ENCODE assay signal across 8 cellular contexts in the genomic region with DNA sequence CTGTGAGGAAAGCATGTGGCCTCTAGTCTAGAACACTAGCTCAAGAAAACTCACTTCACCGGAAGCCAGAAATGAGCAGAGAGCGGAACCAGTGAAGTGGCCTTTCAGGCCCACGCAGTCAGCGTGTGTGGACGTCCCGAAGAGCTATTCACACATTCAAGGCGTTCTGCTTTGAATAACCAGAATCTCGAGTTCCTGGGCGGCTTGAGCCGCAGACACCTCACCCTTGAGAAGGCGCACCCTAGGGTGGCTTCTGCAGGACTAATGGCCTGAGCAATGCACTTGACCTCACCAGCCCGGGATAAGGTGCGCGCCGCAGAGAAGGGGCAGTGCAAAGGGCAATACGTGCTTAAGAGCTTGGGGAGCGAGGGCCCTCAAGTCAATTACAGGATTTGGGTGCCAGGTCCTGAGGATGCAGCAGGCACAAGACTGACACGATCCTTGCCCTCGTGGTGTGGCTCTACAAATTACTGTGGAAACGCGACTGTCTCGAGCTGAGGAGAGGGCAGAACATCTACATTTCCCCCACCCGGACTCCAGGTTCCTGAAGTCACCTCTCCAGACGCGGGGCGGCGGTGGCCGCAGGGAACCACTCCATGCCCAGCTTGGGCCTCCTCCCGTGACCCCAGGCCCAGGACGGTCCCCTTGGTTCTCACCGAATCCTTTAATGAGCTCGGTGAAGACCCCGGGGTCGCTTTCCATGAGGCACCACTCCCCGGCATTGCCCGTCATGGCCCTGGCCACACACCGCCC. TPM values are rescaled to one million over a fixed set of nuclear protein-coding genes. Genes with fewer than 3 reads are reported as not detected.
DNase-seq lines count a peak whose midpoint lies in the region; ATAC-seq and TF ChIP-seq lines count a peak whose summit lies in the region.

No MANE protein-coding gene starts in this region.

- peaks cover 24% of the 10 kb centered on the region for H3K36me3 Mint-ChIP-seq in activated CD4-positive, alpha-beta T cell treated with anti-CD3 and anti-CD28 coated beads, Interleukin-2, amount 10 ng/mL, durations not matched to agents 7 days and 5 days (ENCODE audit: low read depth)

- H3K36me3 ChIP-seq in ectodermal cell (ENCODE audit: control insufficient read depth, insufficient read depth, low read length): no peaks in the 10 kb centered on the region

- DNase-seq in NCI-H446 (lab: John Stamatoyannopoulos, UW): peak; percentile 26 to 56
- peak; percentile 63 for DNase-seq in activated CD4-positive, alpha-beta T cell treated with anti-CD3 and anti-CD28 coated beads, Interleukin-2, amount 10 ng/mL, durations not matched to agents 7 days and 5 days
- peak; percentile 34 for DNase-seq in stimulated activated CD8-positive, alpha-beta memory T cell treated with anti-CD3 and anti-CD28 coated beads, Interleukin-7, amount 100 ng/mL, for 24 hours (ENCODE audit: low read depth)

- H3K27me3 ChIP-seq in ectodermal cell (ENCODE audit: control insufficient read depth, insufficient read depth, low read length, poor library complexity, severe bottlenecking) (no peaks in the 10 kb centered on the region), mononuclear cell (ENCODE audit: insufficient read depth, low read length) (no peaks in the 10 kb centered on the region)

- H3K27ac Mint-ChIP-seq in activated CD4-positive, alpha-beta T cell treated with anti-CD3 and anti-CD28 coated beads, Interleukin-2, amount 10 ng/mL, durations not matched to agents 7 days and 5 days: peak overlapping the region; percentile 100

- ATAC-seq in GM18502 (IDR thresholded peaks at IDR 0.05; ENCODE audit: poor library complexity, unreplicated experiment) (peak; percentile 47), HG02938 (IDR thresholded peaks at IDR 0.05; ENCODE audit: unreplicated experiment) (peak; percentile 46)

- peaks cover 56% of the 10 kb centered on the region for H3K4me1 Mint-ChIP-seq in activated CD4-positive, alpha-beta T cell treated with anti-CD3 and anti-CD28 coated beads, Interleukin-2, amount 10 ng/mL, durations not matched to agents 7 days and 5 days

- no peaks in the 10 kb centered on the region for H3K27me3 Mint-ChIP-seq in activated CD4-positive, alpha-beta T cell treated with anti-CD3 and anti-CD28 coated beads, Interleukin-2, amount 10 ng/mL, durations not matched to agents 7 days and 5 days

- H3K9me3 ChIP-seq in ectodermal cell (ENCODE audit: control insufficient read depth, low read length) (no peaks in the 10 kb centered on the region), mononuclear cell (ENCODE audit: low read depth, low read length) (no peaks in the 10 kb centered on the region)

- 2 to 3% methylated on average over 37 of the region's 37 CpGs for WGBS in ectodermal cell, 2 experiments

- H3K9me3 Mint-ChIP-seq in activated CD4-positive, alpha-beta T cell treated with anti-CD3 and anti-CD28 coated beads, Interleukin-2, amount 10 ng/mL, durations not matched to agents 7 days and 5 days: no peaks in the 10 kb centered on the region

- H3K4me3 ChIP-seq in ectodermal cell (ENCODE audit: insufficient read depth, low read depth, low read length) (peak overlapping the region; percentile 97), mononuclear cell (ENCODE audit: low read length) (peak overlapping the region; percentile 91)

- peak overlapping the region; percentile 100 for H3K4me3 Mint-ChIP-seq in activated CD4-positive, alpha-beta T cell treated with anti-CD3 and anti-CD28 coated beads, Interleukin-2, amount 10 ng/mL, durations not matched to agents 7 days and 5 days

- H3K27ac ChIP-seq in 22Rv1: peak overlapping the region; percentile 97
- H3K27ac ChIP-seq in ectodermal cell (ENCODE audit: insufficient read depth, low read depth, low read length, poor library complexity, severe bottlenecking): peak overlapping the region; percentile 97

- CTCF ChIA-PET in activated CD4-positive, alpha-beta T cell treated with anti-CD3 and anti-CD28 coated beads, Interleukin-2, amount 10 ng/mL, durations not matched to agents 7 days and 5 days (lab: Charles Lee): interaction anchor here (0.5 to 2.0 kb wide), 20 partner anchors 8 to 584 kb away, joined by 3 to 10 read pairs (median 3); a partner anchor contains a TSS

- TF ChIP-seq CTCF in 22Rv1 (IDR thresholded peaks at IDR 0.05): no peak

- POLR2A ChIA-PET in activated CD4-positive, alpha-beta T cell treated with anti-CD3 and anti-CD28 coated beads, Interleukin-2, amount 10 ng/mL, durations not matched to agents 7 days and 5 days (lab: Charles Lee): interaction anchor here (1.2 kb wide), 1 partner anchor 249 kb away, joined by 3 read pairs; no protein-coding TSS in a partner anchor

- H3K4me1 ChIP-seq in ectodermal cell (ENCODE audit: control insufficient read depth, insufficient read depth, low read length) (peaks cover 9% of the 10 kb centered on the region), mononuclear cell (ENCODE audit: insufficient read depth, low read length) (peaks cover 23% of the 10 kb centered on the region)

RNA-seq across cellular contexts. Expression of a gene that starts 0.5 kb away (rescaled TPM):
- 10 to 100 TPM; 47.7 to 58.9 TPM for total RNA-seq in activated CD4-positive, alpha-beta T cell treated with anti-CD3 and anti-CD28 coated beads, Interleukin-2, amount 10 ng/mL, durations not matched to agents 7 days and 5 days
- polyA plus RNA-seq in ectodermal cell (2013, experiment 1 of 4): 31.3 TPM
- 33.8 TPM for polyA plus RNA-seq in ectodermal cell (2013, experiment 2 of 4)
- polyA plus RNA-seq in ectodermal cell (2013, experiment 3 of 4): 27.9 TPM
- polyA plus RNA-seq in ectodermal cell (2013, experiment 4 of 4): 30.2 TPM
- total RNA-seq in mononuclear cell: 19.7 TPM

RNA-seq across cellular contexts. Expression of a gene that starts 0.7 kb away (rescaled TPM):
- total RNA-seq in activated CD4-positive, alpha-beta T cell treated with anti-CD3 and anti-CD28 coated beads, Interleukin-2, amount 10 ng/mL, durations not matched to agents 7 days and 5 days: 10 to 100 TPM; 51.5 to 60.2 TPM
- 44.4 TPM for polyA plus RNA-seq in ectodermal cell (2013, experiment 1 of 4)
- 51.0 TPM for polyA plus RNA-seq in ectodermal cell (2013, experiment 2 of 4)
- 43.2 TPM for polyA plus RNA-seq in ectodermal cell (2013, experiment 3 of 4)
- 42.5 TPM for polyA plus RNA-seq in ectodermal cell (2013, experiment 4 of 4)
- total RNA-seq in mononuclear cell: 105 TPM

RNA-seq across cellular contexts. Expression of a gene that starts 46.5 kb away (rescaled TPM):
- 10 to 100 TPM; 18.7 to 19.5 TPM for total RNA-seq in activated CD4-positive, alpha-beta T cell treated with anti-CD3 and anti-CD28 coated beads, Interleukin-2, amount 10 ng/mL, durations not matched to agents 7 days and 5 days
- 9.7 TPM for polyA plus RNA-seq in ectodermal cell (2013, experiment 1 of 4)
- polyA plus RNA-seq in ectodermal cell (2013, experiment 2 of 4): 6.6 TPM
- polyA plus RNA-seq in ectodermal cell (2013, experiment 3 of 4): 5.9 TPM
- polyA plus RNA-seq in ectodermal cell (2013, experiment 4 of 4): 4.5 TPM
- total RNA-seq in mononuclear cell: 2.3 TPM

Comparison
In these comparisons a context has a peak if more than half of its experiments do, and no peak if none do; other contexts are left out.
1. Peak in every context shown above with its lines: DNase-seq, ATAC-seq, H3K4me3 ChIP-seq and H3K27ac ChIP-seq.